ENCODE assay signal across 9 cellular contexts in the genomic region with DNA sequence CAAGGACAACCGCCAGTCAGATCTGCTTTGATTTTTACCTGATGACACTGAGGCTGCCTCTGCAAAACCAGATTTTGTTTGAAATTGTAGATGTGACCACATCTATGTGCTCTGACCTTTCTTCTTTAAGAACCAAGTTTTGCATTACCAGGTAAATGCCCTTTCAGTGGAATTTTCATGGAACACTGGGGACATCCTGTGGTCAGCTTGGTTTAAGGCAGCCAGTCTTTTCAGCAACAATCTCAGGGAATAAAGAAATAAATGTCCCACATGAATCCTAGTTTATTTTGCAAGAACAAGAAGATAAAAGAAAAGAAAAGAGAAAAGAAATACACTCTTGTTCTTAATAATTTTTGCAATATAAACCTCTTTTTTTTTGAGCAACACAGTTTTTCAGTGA.
DNase-seq lines count a peak whose midpoint lies in the region; ATAC-seq and TF ChIP-seq lines count a peak whose summit lies in the region.
"Had no signal": no experiment of that assay in that cellular context is flagged by ENCODE, and none has a peak within 500 bp of the region (broad histone marks: within the 10 kb centered on the region; RNA-seq: fewer than 3 reads in every experiment).

No MANE protein-coding gene starts in this region.

- TF ChIP-seq CTCF in PC-3 (conservative IDR thresholded peaks at IDR 0.05; ENCODE audit: low read depth, low read length) (peak; percentile 80), foreskin fibroblast (IDR thresholded peaks at IDR 0.05; ENCODE audit: low read depth, low read length) (peak; percentile 5)

- H3K36me3 ChIP-seq in PC-3 (ENCODE audit: low read depth, low read length) = no peaks in the 10 kb centered on the region

- no peak overlapping the region for H3K4me3 ChIP-seq in PC-3 (ENCODE audit: low read length)
- H3K4me3 ChIP-seq in foreskin fibroblast (ENCODE audit: low read depth in 1 of 2, low read length in 2 of 2) = no peak overlapping the region

- peak; percentile 20 for DNase-seq in NCI-H82 (lab: John Stamatoyannopoulos, UW)
- DNase-seq in NCI-H82 treated with DMSO at 0.1 percent for 48 hours (lab: John Stamatoyannopoulos, UW; ENCODE audit: unreplicated experiment) = no peak
- peak; percentile 70 for DNase-seq in PC-3
- peak; percentile 1 to 14 for DNase-seq in foreskin fibroblast
- DNase-seq in smooth muscle cell of the brain vasculature (ENCODE audit: low read depth, low spot score) = peak; percentile 1
- DNase-seq: CD4-positive, CD25-positive, alpha-beta regulatory T cell had no signal

- H3K9ac ChIP-seq in PC-3 (ENCODE audit: low read length) = no peak overlapping the region

- no peaks in the 10 kb centered on the region for H3K79me2 ChIP-seq in PC-3 (ENCODE audit: low read length)

- ATAC-seq in PC-3 (no peak; the same call in 1 of the 2 replicates), GM18517 (IDR thresholded peaks at IDR 0.05; ENCODE audit: unreplicated experiment) (no peak), HG03520 (IDR thresholded peaks at IDR 0.05; ENCODE audit: unreplicated experiment) (no peak), HG03135 (IDR thresholded peaks at IDR 0.05; ENCODE audit: unreplicated experiment) (no peak)

- POLR2A ChIA-PET in PC-3 (lab: Charles Lee; ENCODE audit: unreplicated experiment) = no interaction called here

- H3K4me1 ChIP-seq in PC-3 (ENCODE audit: insufficient read depth, low read length) = peaks cover 4% of the 10 kb centered on the region; the same call in 1 of the 2 replicates

- no peaks in the 10 kb centered on the region for H3F3A ChIP-seq in PC-3 (ENCODE audit: low read length, unreplicated experiment)

- H3K27me3 ChIP-seq in PC-3 (ENCODE audit: low read length) = peaks cover 43% of the 10 kb centered on the region

- no peaks in the 10 kb centered on the region for H3K9me3 ChIP-seq in PC-3 (ENCODE audit: low read length)

- intact Hi-C loops in PC-3 (cut with micrococcal nuclease) = loop anchor here (10.0 kb wide), 1 partner anchor 910 kb away; no protein-coding TSS in a partner anchor

- H3K4me2 ChIP-seq in PC-3 (ENCODE audit: low read length) = no peak overlapping the region

- H4K20me1 ChIP-seq in PC-3 (ENCODE audit: low read length) = no peaks in the 10 kb centered on the region

- BruUV-seq in PC-3 (replicated peaks; lab: Mats Ljungman, UMichigan) = no TSS peak

- CTCF ChIA-PET in PC-3 (lab: Charles Lee) = no interaction called here

- no peak overlapping the region for H2AFZ ChIP-seq in PC-3 (ENCODE audit: low read length)

- no peaks in the 10 kb centered on the region for H3K9me2 ChIP-seq in PC-3 (replicated peaks; ENCODE audit: low read length)

- no peak overlapping the region for H3K27ac ChIP-seq in PC-3 (ENCODE audit: low read length)
